In genomic region chr7:3994764-3995163, GRCh38 we compare ENCODE assay signal across 21 cellular contexts.
"Had no signal": no experiment of that assay in that cellular context is flagged by ENCODE, and none has a peak within 500 bp of the region (broad histone marks: within the 10 kb centered on the region; RNA-seq: fewer than 3 reads in every experiment).

No MANE protein-coding gene starts in this region.

- H3K4me1 Mint-ChIP-seq: immature natural killer cell; mesothelial cell of epicardium; naive B cell; naive thymus-derived CD8-positive, alpha-beta T cell had no signal

- H3K4me2 ChIP-seq: hepatocyte had no signal

- ATAC-seq: gastrocnemius medialis, heart left ventricle, left cardiac atrium, left lung, left ventricle myocardium superior, lower lobe of right lung, mucosa of descending colon had no signal

- H3K9me3 Mint-ChIP-seq: mesothelial cell of epicardium; naive thymus-derived CD8-positive, alpha-beta T cell had no signal

- H3K4me3 Mint-ChIP-seq: immature natural killer cell; mesothelial cell of epicardium; naive B cell; naive thymus-derived CD8-positive, alpha-beta T cell had no signal

- DNase-seq: dermis blood vessel endothelial cell; dorsolateral prefrontal cortex; effector CD4-positive, alpha-beta T cell; effector memory CD4-positive, alpha-beta T cell; foreskin melanocyte; gastrocnemius medialis; heart left ventricle; hypothalamus; immature natural killer cell; left cardiac atrium; left lung; left ventricle myocardium superior; lower lobe of right lung; mesenchymal stem cell; mucosa of descending colon; naive B cell; naive thymus-derived CD8-positive, alpha-beta T cell had no signal

- H3K27ac Mint-ChIP-seq: immature natural killer cell; mesothelial cell of epicardium; naive B cell; naive thymus-derived CD8-positive, alpha-beta T cell had no signal

- H3K27me3 ChIP-seq: gastrocnemius medialis, hepatocyte, left lung had no signal

- H3K36me3 Mint-ChIP-seq: immature natural killer cell; naive thymus-derived CD8-positive, alpha-beta T cell had no signal

- H3K9me3 ChIP-seq: esophagus muscularis mucosa, gastrocnemius medialis, heart left ventricle, left lung, lower lobe of right lung, mucosa of descending colon had no signal

- H3K79me2 ChIP-seq: hepatocyte had no signal

- H3K27ac ChIP-seq: coronary artery, dorsolateral prefrontal cortex, esophagus muscularis mucosa, gastrocnemius medialis, heart left ventricle, hepatocyte, left lung, lower lobe of right lung had no signal

- H2AFZ ChIP-seq: hepatocyte had no signal

- H3K4me1 ChIP-seq: esophagus muscularis mucosa, heart left ventricle, left lung, lower lobe of right lung had no signal
